15 cellular contexts compared by ENCODE assay signal in the genomic region with DNA sequence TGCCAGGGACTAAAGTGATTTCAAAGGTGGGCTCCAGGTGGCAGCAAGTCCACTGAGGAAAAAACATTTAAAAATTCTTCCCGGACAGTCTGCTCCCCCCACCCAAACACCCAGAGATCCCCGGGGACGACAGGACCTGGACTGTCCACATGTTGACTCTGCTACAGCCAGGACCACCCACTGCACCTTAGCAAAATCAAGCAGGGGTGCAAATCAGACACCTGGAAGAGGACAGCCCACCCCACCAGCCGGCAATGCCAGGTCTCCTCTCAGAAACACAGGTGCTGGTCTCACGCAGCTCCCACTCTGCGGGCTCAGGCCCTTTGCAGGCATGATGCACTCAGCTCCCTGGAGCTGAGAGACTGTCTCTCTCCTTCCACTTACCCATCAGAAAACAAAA.
DNase-seq lines count a peak whose midpoint lies in the region; TF ChIP-seq lines count a peak whose summit lies in the region.
"Had no signal": no experiment of that assay in that cellular context is flagged by ENCODE, and none has a peak within 500 bp of the region (broad histone marks: within the 10 kb centered on the region; RNA-seq: fewer than 3 reads in every experiment).

No MANE protein-coding gene starts in this region.

- H3K36me3 Mint-ChIP-seq in endodermal cell (ENCODE audit: low read depth) (peaks cover 5% of the 10 kb centered on the region), nephron (ENCODE audit: low read depth) (peaks cover 5% of the 10 kb centered on the region), CD14-positive monocyte (peaks cover 63 to 85% of the 10 kb centered on the region in 2 donors)

- TF ChIP-seq POLR2A in thyroid gland (IDR thresholded peaks at IDR 0.05): no peak

- H3K27ac ChIP-seq in RWPE1: peak overlapping the region; percentile 95
- H3K27ac ChIP-seq in endodermal cell (ENCODE audit: low read depth, low read length): no peak overlapping the region
- peak overlapping the region; percentile 51 to 95 (median 94) for H3K27ac ChIP-seq in thyroid gland
- H3K27ac ChIP-seq: KMS-11, testis had no signal

- POLR2A ChIA-PET in RWPE1 (lab: Yijun Ruan, JAX; ENCODE audit: low non-redundant PET): no interaction called here

- H3K9ac ChIP-seq in endodermal cell (ENCODE audit: extremely low read depth, low read length, poor library complexity, severe bottlenecking): no peak overlapping the region
- H3K9ac ChIP-seq: KMS-11 had no signal

- peaks cover 17% of the 10 kb centered on the region for H3K4me1 ChIP-seq in endodermal cell (ENCODE audit: control insufficient read depth, insufficient read depth, low read length)
- peaks cover 68 to 89% of the 10 kb centered on the region in 2 donors for H3K4me1 ChIP-seq in thyroid gland

- CTCF ChIA-PET in RWPE1 (lab: Yijun Ruan, JAX): no interaction called here

- DNase-seq in RWPE1 (ENCODE audit: low spot score) (no peak), endodermal cell (no peak), thyroid gland (no peak), NCI-H146 treated with DMSO at 0.1 percent for 48 hours (lab: John Stamatoyannopoulos, UW; ENCODE audit: unreplicated experiment) (no peak), superior temporal gyrus (ENCODE audit: extremely low spot score) (no peak), CD14-positive monocyte (ENCODE audit: low spot score) (no peak)
- DNase-seq: activated gamma-delta T cell, NCI-H1092, NCI-H526, SHP77, T-helper 1 cell, testis had no signal

- no peaks in the 10 kb centered on the region for H3K27me3 Mint-ChIP-seq in endodermal cell (ENCODE audit: insufficient read depth)
- H3K27me3 Mint-ChIP-seq in nephron (ENCODE audit: low read depth): no peaks in the 10 kb centered on the region
- H3K27me3 Mint-ChIP-seq in CD14-positive monocyte (ENCODE audit: low read depth in 3 of 3): no peaks in the 10 kb centered on the region

- H3K27me3 ChIP-seq in endodermal cell (ENCODE audit: control insufficient read depth, insufficient read depth, low read length, poor library complexity, severe bottlenecking) (no peaks in the 10 kb centered on the region), thyroid gland (no peaks in the 10 kb centered on the region)
- H3K27me3 ChIP-seq: cardiac muscle cell, testis had no signal

- no peaks in the 10 kb centered on the region for H3K9me3 ChIP-seq in endodermal cell (ENCODE audit: control insufficient read depth, low read length)
- no peaks in the 10 kb centered on the region for H3K9me3 ChIP-seq in thyroid gland
- H3K9me3 ChIP-seq: testis had no signal

- H3K4me1 Mint-ChIP-seq in endodermal cell (peaks cover 45% of the 10 kb centered on the region), nephron (peaks cover 75% of the 10 kb centered on the region), CD14-positive monocyte (no peaks in the 10 kb centered on the region)

- TF ChIP-seq CTCF in RWPE1 (conservative IDR thresholded peaks at IDR 0.05; ENCODE audit: low read depth) (no peak), endodermal cell (conservative IDR thresholded peaks at IDR 0.05) (no peak), nephron (IDR thresholded peaks at IDR 0.05; ENCODE audit: unreplicated experiment in 3 of 3) (no peak), thyroid gland (IDR thresholded peaks at IDR 0.05) (no peak), CD14-positive monocyte (IDR thresholded peaks at IDR 0.05) (no peak)

- WGBS in endodermal cell (ENCODE audit: insufficient coverage in 1 of 2, insufficient read length in 1 of 2), 2 experiments: 60 to 71% methylated on average over 3 to 6 of the region's 6 CpGs
- WGBS in thyroid gland, 2 donors: 48 to 55% methylated on average over 6 of the region's 6 CpGs

- H3K36me3 ChIP-seq in endodermal cell (ENCODE audit: control insufficient read depth, insufficient read depth, low read length) (no peaks in the 10 kb centered on the region), thyroid gland (no peaks in the 10 kb centered on the region)
- H3K36me3 ChIP-seq: cardiac muscle cell had no signal

- H3K4me3 Mint-ChIP-seq in endodermal cell (no peak overlapping the region), nephron (peak overlapping the region in 2 of 3 experiments; percentile 5 to 20), CD14-positive monocyte (no peak overlapping the region)

- intact Hi-C loops in thyroid gland (cut with DNase I) (no loop called here), CD14-positive monocyte (cut with micrococcal nuclease) (no loop called here)

- H3K9me3 Mint-ChIP-seq in endodermal cell (no peaks in the 10 kb centered on the region), nephron (no peaks in the 10 kb centered on the region), CD14-positive monocyte (no peaks in the 10 kb centered on the region)

- H3K4me3 ChIP-seq in endodermal cell (ENCODE audit: low read length) (no peak overlapping the region), thyroid gland (replicated peaks in 1 of 3) (no peak overlapping the region)
- H3K4me3 ChIP-seq: cardiac muscle cell, testis had no signal

- peak overlapping the region; percentile 9 for H3K27ac Mint-ChIP-seq in endodermal cell
- peak overlapping the region; percentile 96 to 99 (median 98) for H3K27ac Mint-ChIP-seq in nephron
- H3K27ac Mint-ChIP-seq in CD14-positive monocyte: no peak overlapping the region

Comparison
In these comparisons a context has a peak if more than half of its experiments do, and no peak if none do; other contexts are left out.
1. H3K27ac Mint-ChIP-seq: peak in endodermal cell (single experiment) and nephron (3 of 3); none in CD14-positive monocyte (0 of 7).
2. H3K4me3 Mint-ChIP-seq: peak in nephron (2 of 3); none in endodermal cell (single experiment) and CD14-positive monocyte (0 of 2).